In genomic region chr11:129894281-129895125, GRCh38 we compare ENCODE assay signal across 8 cellular contexts. TPM values are rescaled to one million over a fixed set of nuclear protein-coding genes. Genes with fewer than 3 reads are reported as not detected.
DNase-seq lines count a peak whose midpoint lies in the region; ATAC-seq, FAIRE-seq and TF ChIP-seq lines count a peak whose summit lies in the region.

No MANE protein-coding gene starts in this region.

- TF ChIP-seq CTCF in GM12878 (IDR thresholded peaks at IDR 0.05 in 2 of 3, conservative IDR thresholded peaks at IDR 0.05 in 1 of 3; ENCODE audit: control insufficient read depth in 2 of 3, extremely low read depth in 1 of 3, insufficient read depth in 1 of 3, low read depth in 3 of 3, low read length in 3 of 3) (no peak), kidney (IDR thresholded peaks at IDR 0.05; ENCODE audit: borderline replicate concordance, extremely low read depth, insufficient read depth) (no peak)

- peak overlapping the region; percentile 92 to 94 (median 94) for H3K4me3 Mint-ChIP-seq in CD4-positive, alpha-beta memory T cell
- peak overlapping the region; percentile 87 to 90 for H3K4me3 Mint-ChIP-seq in stimulated activated naive CD8-positive, alpha-beta T cell treated with anti-CD3 and anti-CD28 coated beads, Interleukin-15, amount 100 ng/mL, for 72 hours

- peak; percentile 10 for ATAC-seq in GM21360 (IDR thresholded peaks at IDR 0.05; ENCODE audit: unreplicated experiment)
- ATAC-seq in GM12878, result peak; percentile 41
- ATAC-seq in stimulated activated naive CD8-positive, alpha-beta T cell treated with anti-CD3 and anti-CD28 coated beads, Interleukin-15, amount 100 ng/mL, for 72 hours, result peak; percentile 10

- peaks cover 17% of the 10 kb centered on the region for H3K79me2 ChIP-seq in GM12878 (ENCODE audit: control insufficient read depth, insufficient read depth, low read length)

- in situ Hi-C loops in GM12878 (cut with MboI), result no loop called here

- H3K9me3 ChIP-seq in CD4-positive, alpha-beta memory T cell (ENCODE audit: control insufficient read depth in 1 of 2, low read length in 2 of 2), result no peaks in the 10 kb centered on the region
- H3K9me3 ChIP-seq in GM12878 (replicated peaks; ENCODE audit: control insufficient read depth, insufficient read depth, low read length) (no peaks in the 10 kb centered on the region; the same call in 2 of the 3 replicates), kidney (ENCODE audit: control insufficient read depth in 1 of 2, low read length in 2 of 2) (no peaks in the 10 kb centered on the region)

- WGBS in GM12878 (ENCODE audit: insufficient coverage, insufficient replicate concordance, low lambda C conversion rate, missing lambda C conversion rate), result 21% methylated on average over 13 of the region's 13 CpGs

- no peaks in the 10 kb centered on the region for H4K20me1 ChIP-seq in GM12878 (ENCODE audit: control insufficient read depth, insufficient read depth)

- intact Hi-C loops in CD4-positive, alpha-beta memory T cell (cut with micrococcal nuclease), result loop anchor here (1.0 to 5.0 kb wide), 7 partner anchors 40 to 420 kb away; partner anchors contain the start of genes APLP2, PRDM10 and ZBTB44
- intact Hi-C loops in GM12878 (cut with micrococcal nuclease; ENCODE audit: unreplicated experiment), result no loop called here
- intact Hi-C loops in kidney (cut with DNase I), result no loop called here

- H3K27ac Mint-ChIP-seq in CD4-positive, alpha-beta memory T cell, result peak overlapping the region; percentile 82 to 93 (median 90)
- peak overlapping the region; percentile 12 to 89 for H3K27ac Mint-ChIP-seq in stimulated activated naive CD8-positive, alpha-beta T cell treated with anti-CD3 and anti-CD28 coated beads, Interleukin-15, amount 100 ng/mL, for 72 hours

- peaks cover 11% of the 10 kb centered on the region for H3K36me3 ChIP-seq in CD4-positive, alpha-beta memory T cell (ENCODE audit: insufficient read depth, low read length)
- peaks cover 0 to 17% of the 10 kb centered on the region in 2 experiments; a peak in 2 of 4 replicates for H3K36me3 ChIP-seq in GM12878 (ENCODE audit: control insufficient read depth in 2 of 2, insufficient read depth in 2 of 2, low read length in 1 of 2)
- H3K36me3 ChIP-seq in kidney (ENCODE audit: control insufficient read depth in 1 of 2, insufficient read depth in 2 of 2, low read length in 2 of 2), result peaks cover 9 to 25% of the 10 kb centered on the region in 2 donors

- POLR2A ChIA-PET in CD4-positive, alpha-beta memory T cell (lab: Charles Lee; ENCODE audit: partially characterized antibody), result interaction anchor here (0.7 to 3.1 kb wide), 17 partner anchors 9 to 237 kb away, joined by 3 to 29 read pairs (median 5); partner anchors contain the start of genes PRDM10 and TMEM45B
- POLR2A ChIA-PET in GM12878 (lab: Charles Lee), result interaction anchor here (0.6 kb wide), 2 partner anchors 13 to 252 kb away, joined by 3 to 4 read pairs; no protein-coding TSS in a partner anchor

- no peak for TF ChIP-seq EP300 in GM12878 (IDR thresholded peaks at IDR 0.05; ENCODE audit: borderline replicate concordance in 1 of 2, control insufficient read depth in 1 of 2, low read depth in 2 of 2, low read length in 2 of 2)

- CTCF ChIA-PET in CD4-positive, alpha-beta memory T cell (lab: Charles Lee; ENCODE audit: partially characterized antibody), result interaction anchor here (0.6 to 2.5 kb wide), 7 partner anchors 13 to 237 kb away, joined by 3 to 13 read pairs (median 3); no protein-coding TSS in a partner anchor
- CTCF ChIA-PET in GM12878 (lab: Yijun Ruan, JAX), result interaction anchor here (0.8 to 3.0 kb wide), 3 partner anchors 176 to 237 kb away, joined by 3 to 11 read pairs (median 4); no protein-coding TSS in a partner anchor

- H3K9ac ChIP-seq in GM12878 (ENCODE audit: control insufficient read depth, insufficient read depth, low read length), result peak overlapping the region; percentile 85
- H3K9ac ChIP-seq in kidney (ENCODE audit: low read length in 2 of 2), result peak overlapping the region; percentile 35 to 77

- FAIRE-seq in GM12878 (lab: Jason Lieb, UNC) (no peak), kidney (lab: Jason Lieb, UNC) (no peak)

- no TSS peak for BruUV-seq in GM12878 (replicated peaks; lab: Mats Ljungman, UMichigan)

- H3K36me3 Mint-ChIP-seq in CD4-positive, alpha-beta memory T cell, result peaks cover 35 to 45% of the 10 kb centered on the region in 2 donors

- TF ChIP-seq RAD21 in GM12878 (IDR thresholded peaks at IDR 0.05; ENCODE audit: insufficient read depth, low read depth, low read length), result no peak

- H3K4me3 ChIP-seq in CD4-positive, alpha-beta memory T cell (ENCODE audit: low read length in 2 of 2), result peak overlapping the region; percentile 61 to 84
- H3K4me3 ChIP-seq in GM12878 (peak overlapping the region; percentile 89), kidney (ENCODE audit: low read length in 2 of 2) (peak overlapping the region; percentile 70 to 82)

- H3K4me1 ChIP-seq in CD4-positive, alpha-beta memory T cell (ENCODE audit: insufficient read depth, low read length), result peaks cover 36% of the 10 kb centered on the region
- H3K4me1 ChIP-seq in GM12878 (ENCODE audit: control insufficient read depth, insufficient read depth, low read length) (peaks cover 6% of the 10 kb centered on the region), kidney (ENCODE audit: control insufficient read depth in 1 of 2, insufficient read depth in 1 of 2, low read depth in 1 of 2, low read length in 2 of 2) (peaks cover 9 to 10% of the 10 kb centered on the region in 2 donors)

- peaks cover 25 to 59% (median 38%) of the 10 kb centered on the region in 4 donors for H3K4me1 Mint-ChIP-seq in CD4-positive, alpha-beta memory T cell
- H3K4me1 Mint-ChIP-seq in stimulated activated naive CD8-positive, alpha-beta T cell treated with anti-CD3 and anti-CD28 coated beads, Interleukin-15, amount 100 ng/mL, for 72 hours, result peaks cover 46% of the 10 kb centered on the region

- TF ChIP-seq POLR2A in GM12878 (IDR thresholded peaks at IDR 0.05; ENCODE audit: low read depth, low read length), result no peak

- H3K27me3 Mint-ChIP-seq in CD4-positive, alpha-beta memory T cell, result no peaks in the 10 kb centered on the region
- no peaks in the 10 kb centered on the region for H3K27me3 Mint-ChIP-seq in stimulated activated naive CD8-positive, alpha-beta T cell treated with anti-CD3 and anti-CD28 coated beads, Interleukin-15, amount 100 ng/mL, for 72 hours

- H2AFZ ChIP-seq in GM12878 (ENCODE audit: control insufficient read depth, low read depth, low read length), result peak overlapping the region; percentile 99

- H3K9me3 Mint-ChIP-seq in CD4-positive, alpha-beta memory T cell, result peaks cover 0 to 2% (median 0%) of the 10 kb centered on the region in 8 donors
- H3K9me3 Mint-ChIP-seq in stimulated activated naive CD8-positive, alpha-beta T cell treated with anti-CD3 and anti-CD28 coated beads, Interleukin-15, amount 100 ng/mL, for 72 hours, result no peaks in the 10 kb centered on the region

- SMC1A ChIA-PET in GM12878 (lab: Charles Lee; ENCODE audit: uncharacterized antibody, unreplicated experiment), result interaction anchor here (1.0 to 1.4 kb wide), 4 partner anchors 16 to 237 kb away, joined by 3 read pairs; no protein-coding TSS in a partner anchor

- RAD21 ChIA-PET in GM12878 (lab: Charles Lee; ENCODE audit: unreplicated experiment), result interaction anchor here (0.7 to 1.2 kb wide), 3 partner anchors 110 to 257 kb away, joined by 3 to 4 read pairs (median 4); no protein-coding TSS in a partner anchor

- H3K4me2 ChIP-seq in GM12878 (ENCODE audit: control insufficient read depth, insufficient read depth), result peak overlapping the region; percentile 100

- peak in 3 of 5 donors; percentile 18 to 29 (median 21) for DNase-seq in CD4-positive, alpha-beta memory T cell
- DNase-seq in M059J (ENCODE audit: low read depth), result peak; percentile 20
- DNase-seq in GM12878 (ENCODE audit: low read depth, low spot score), result no peak
- no peak for DNase-seq in kidney
- no peak for DNase-seq in stimulated activated naive CD8-positive, alpha-beta T cell treated with anti-CD3 and anti-CD28 coated beads, Interleukin-15, amount 100 ng/mL, for 72 hours
- DNase-seq in NCI-H128 (lab: John Stamatoyannopoulos, UW; ENCODE audit: unreplicated experiment), result no peak
- no peak for DNase-seq in stimulated activated CD4-positive, alpha-beta T cell treated with anti-CD3 and anti-CD28 coated beads, Interleukin-2, amount 100 ng/mL, for 48 hours

- peak overlapping the region; percentile 81 for H3K27ac ChIP-seq in CD4-positive, alpha-beta memory T cell (ENCODE audit: low read depth, low read length)
- H3K27ac ChIP-seq in GM12878 (ENCODE audit: control insufficient read depth, insufficient read depth) (peak overlapping the region; percentile 65; the same call in 1 of the 2 replicates), kidney (ENCODE audit: low read depth in 2 of 2, low read length in 2 of 2) (peak overlapping the region; percentile 7 to 51)

- no peaks in the 10 kb centered on the region for H3K27me3 ChIP-seq in CD4-positive, alpha-beta memory T cell (ENCODE audit: insufficient read depth, low read length)
- no peaks in the 10 kb centered on the region for H3K27me3 ChIP-seq in GM12878 (replicated peaks in 1 of 2; ENCODE audit: control insufficient read depth in 2 of 2, insufficient read depth in 2 of 2, low read length in 1 of 2)

TF ChIP-seq in GM12878, 131 proteins besides CTCF, POLR2A, EP300 and RAD21 (continues in another document):
- TF ChIP-seq ZNF384 (IDR thresholded peaks at IDR 0.05; ENCODE audit: borderline replicate concordance, low read depth, low read length) (no peak), ESRRA (IDR thresholded peaks at IDR 0.05; ENCODE audit: low read length) (no peak)

RNA-seq across cellular contexts. Expression of gene NFRKB, which starts 0.9 kb away (rescaled TPM):
- total RNA-seq in CD4-positive, alpha-beta memory T cell, result 10 to 100 TPM; 91.9 to 94.9 TPM
- 10 to 100 TPM; 18.1 to 34.5 TPM for polyA plus RNA-seq in CD4-positive, alpha-beta memory T cell
- total RNA-seq in M059J (2014; rRNA removed; shearing (Covaris generic)), result 21.2 and 26.0 TPM in 2 replicates
- total RNA-seq in GM12878 (2013; cell fraction: nucleolus; rRNA removed), result 80.3 and 85.8 TPM in 2 replicates
- total RNA-seq in GM12878 (2014; rRNA removed) (15.1 and 16.2 TPM in 2 replicates), GM12878 (2014; rRNA removed; fragmentation: Illumina TruSeq; extraction: Trizol) (10.7 and 11.0 TPM in 2 replicates), GM12878 (2021) (21.7 TPM in 2 replicates), kidney (25.2 TPM)
- 10.2 TPM for polyA plus RNA-seq in GM12878 (2011; ENCODE audit: low read depth)
- polyA plus RNA-seq in GM12878 (2011; rRNA removed) (12.0 and 14.5 TPM in 2 replicates), GM12878 (2014; fragmentation: Illumina TruSeq; extraction: Trizol) (11.3 and 13.7 TPM in 2 replicates), GM12878 (2014; fragmentation: Nextera tagmentation; extraction: Ambion mirVana) (1 to 10 TPM; 3.7 to 5.4 TPM), GM12878 (2014; rRNA removed) (12.8 and 14.2 TPM in 2 replicates), GM12878 (2016; fragmentation: Nextera tagmentation; extraction: Ambion mirVana) (10 to 100 TPM; 16.4 to 19.3 TPM), kidney (ENCODE audit: insufficient read depth, low read depth, low replicate concordance) (7.0 TPM)
- 18.9 and 19.3 TPM in 2 replicates for polyA plus RNA-seq in GM12878 (2011; cell fraction: cytosol; rRNA removed)
- polyA plus RNA-seq in GM12878 (2011; cell fraction: nucleus; rRNA removed), result 77.4 and 84.3 TPM in 2 replicates
- polyA plus RNA-seq in GM12878 (2012), result 15.1 and 16.6 TPM in 2 replicates
- 18.8 and 21.7 TPM in 2 replicates for polyA minus RNA-seq in GM12878 (2011; rRNA and poly(A)+ RNA removed)
- 5.7 and 6.1 TPM in 2 replicates for polyA minus RNA-seq in GM12878 (2011; cell fraction: cytosol; rRNA and poly(A)+ RNA removed)
- polyA minus RNA-seq in GM12878 (2011; cell fraction: nucleus; rRNA and poly(A)+ RNA removed), result 23.7 and 32.7 TPM in 2 replicates

Comparison
In these comparisons a context has a peak if more than half of its experiments do, and no peak if none do; other contexts are left out.
1. DNase-seq: peak in CD4-positive, alpha-beta memory T cell (3 of 5) and M059J (single experiment); none in GM12878 (single experiment), kidney (single experiment), stimulated activated naive CD8-positive, alpha-beta T cell treated with anti-CD3 and anti-CD28 coated beads, Interleukin-15, amount 100 ng/mL, for 72 hours (0 of 2), NCI-H128 (single experiment) and stimulated activated CD4-positive, alpha-beta T cell treated with anti-CD3 and anti-CD28 coated beads, Interleukin-2, amount 100 ng/mL, for 48 hours (0 of 2).
2. H3K27ac ChIP-seq: peak in every context shown above with its lines; median percentile 81 in CD4-positive, alpha-beta memory T cell; 65 in GM12878; 29 in kidney.
3. Peak in every context shown above with its lines, with median percentiles within 50 percentile points of each other: H3K4me3 ChIP-seq and ATAC-seq.